ENCODE assay signal across 19 cellular contexts in genomic region chr7:106029941-106030340, GRCh38.
A peak's percentile ranks its signal among the peaks of the same experiment; 100 is the strongest.
DNase-seq lines count a peak whose midpoint lies in the region; ATAC-seq and TF ChIP-seq lines count a peak whose summit lies in the region.
"Had no signal": no experiment of that assay in that cellular context is flagged by ENCODE, and none has a peak within 500 bp of the region (broad histone marks: within the 10 kb centered on the region; RNA-seq: fewer than 3 reads in every experiment).

No MANE protein-coding gene starts in this region.

- no peak overlapping the region for H3K27ac Mint-ChIP-seq in WTC11
- H3K27ac Mint-ChIP-seq: activated naive CD4-positive, alpha-beta T cell treated with anti-CD3 and anti-CD28 coated beads for 36 hours; B cell; mesothelial cell of epicardium had no signal

- CTCF ChIA-PET in GM10248 (lab: Yijun Ruan, JAX) (interaction anchor here (1.8 to 4.8 kb wide), 3 partner anchors 10 to 21 kb away, joined by 7 to 35 read pairs (median 8); no protein-coding TSS in a partner anchor), WTC11 (lab: Charles Lee) (interaction anchor here (0.6 to 3.5 kb wide), 19 partner anchors 9 to 448 kb away, joined by 3 to 22 read pairs (median 5); partner anchors contain the start of gene EFCAB10)

- TF ChIP-seq POLR2A in sigmoid colon (IDR thresholded peaks at IDR 0.05): no peak

- H3K27me3 Mint-ChIP-seq in WTC11 (ENCODE audit: low read depth): no peaks in the 10 kb centered on the region

- H3K9me3 Mint-ChIP-seq in WTC11: no peaks in the 10 kb centered on the region
- H3K9me3 Mint-ChIP-seq: activated naive CD4-positive, alpha-beta T cell treated with anti-CD3 and anti-CD28 coated beads for 36 hours; mesothelial cell of epicardium had no signal

- DNase-seq in GM10248 (ENCODE audit: extremely low spot score): no peak
- DNase-seq in HT-29 (ENCODE audit: low spot score): peak; percentile 40
- peak; percentile 44 for DNase-seq in WTC11 (ENCODE audit: low spot score)
- peak; percentile 40 for DNase-seq in sigmoid colon
- DNase-seq in activated CD4-positive, CD25-positive, alpha-beta regulatory T cell (lab: John Stamatoyannopoulos, UW): no peak
- no peak for DNase-seq in GM13977 (ENCODE audit: low spot score)
- DNase-seq: activated CD4-positive, alpha-beta T cell treated with anti-CD3 and anti-CD28 coated beads, Interleukin-2, amount 50 U/mL, for 48 hours; activated naive CD4-positive, alpha-beta T cell treated with anti-CD3 and anti-CD28 coated beads for 36 hours; foreskin fibroblast; Kasumi-1; left cardiac atrium; NK-92 treated with Interleukin-12 subunit alpha and Interleukin-12 subunit beta, amount 100 ng/mL, for 24 hours; psoas muscle; stimulated activated CD4-positive, alpha-beta T cell treated with anti-CD3 and anti-CD28 coated beads, Interleukin-4, amount 100 ng/mL, for 4 hours had no signal

- no peaks in the 10 kb centered on the region for H3K27me3 ChIP-seq in sigmoid colon
- H3K27me3 ChIP-seq: ascending aorta had no signal

- intact Hi-C loops in sigmoid colon (cut with DNase I): no loop called here

- H3K4me1 ChIP-seq in sigmoid colon: peaks cover 0 to 11% (median 5%) of the 10 kb centered on the region in 4 donors
- H3K4me1 ChIP-seq: ascending aorta had no signal

- H3K4me3 ChIP-seq in sigmoid colon: no peak overlapping the region
- H3K4me3 ChIP-seq: ascending aorta, psoas muscle, smooth muscle cell had no signal

- H3K4me3 Mint-ChIP-seq in WTC11: no peak overlapping the region
- H3K4me3 Mint-ChIP-seq: activated naive CD4-positive, alpha-beta T cell treated with anti-CD3 and anti-CD28 coated beads for 36 hours; B cell; mesothelial cell of epicardium had no signal

- WGBS in sigmoid colon, 2 donors: 93 to 94% methylated on average over 2 of the region's 2 CpGs

- H3K27ac ChIP-seq in sigmoid colon: no peak overlapping the region
- H3K27ac ChIP-seq: ascending aorta, psoas muscle had no signal

- in situ Hi-C loops in GM13977 (cut with MboI; ENCODE audit: low pct_unique_long_range_greater_than_20kb, low sequenced_read_pairs, unreplicated experiment): no loop called here

- TF ChIP-seq EP300 in sigmoid colon (IDR thresholded peaks at IDR 0.05): no peak

- H3K36me3 Mint-ChIP-seq in WTC11: no peaks in the 10 kb centered on the region

- POLR2A ChIA-PET in GM10248 (lab: Yijun Ruan, JAX) (no interaction called here), WTC11 (lab: Charles Lee) (no interaction called here)

- H3K9me3 ChIP-seq in sigmoid colon: no peaks in the 10 kb centered on the region
- H3K9me3 ChIP-seq: ascending aorta, psoas muscle had no signal

- H3K36me3 ChIP-seq in sigmoid colon: no peaks in the 10 kb centered on the region
- H3K36me3 ChIP-seq: ascending aorta had no signal

- peak; percentile 69 for ATAC-seq in WTC11
- ATAC-seq in activated CD4-positive, CD25-positive, alpha-beta regulatory T cell treated with anti-CD3 and anti-CD28 coated beads, Interleukin-2, amount 50 U/mL, for 24 hours: no peak
- ATAC-seq: left cardiac atrium, psoas muscle had no signal

- H3K4me1 Mint-ChIP-seq in WTC11: peaks cover 43% of the 10 kb centered on the region

- TF ChIP-seq CTCF in GM10248 (IDR thresholded peaks at IDR 0.05; ENCODE audit: control extremely low read depth, extremely low read depth, low read depth, missing control alignments): peak; percentile 4
- no peak for TF ChIP-seq CTCF in WTC11 (IDR thresholded peaks at IDR 0.05)
- no peak for TF ChIP-seq CTCF in sigmoid colon (IDR thresholded peaks at IDR 0.05)
- TF ChIP-seq CTCF in GM13977 (IDR thresholded peaks at IDR 0.05; ENCODE audit: extremely low read depth, insufficient read depth, missing control alignments): no peak

TF ChIP-seq in WTC11, 78 proteins besides CTCF, POLR2A, EP300 and RAD21:
- TF ChIP-seq PRDM15 (CRISPR knock-in tag; IDR thresholded peaks at IDR 0.05): 0 out of 2 replicates have a peak, but pooled peaks have one; percentile 60
- no peak for TF ChIP-seq ATF3 (CRISPR knock-in tag; conservative IDR thresholded peaks at IDR 0.05)
- no peak for TF ChIP-seq AR (CRISPR knock-in tag; IDR thresholded peaks at IDR 0.05)
- no peak for TF ChIP-seq MYBL2 (CRISPR knock-in tag; IDR thresholded peaks at IDR 0.05)
- no peak for TF ChIP-seq NR2C2 (CRISPR knock-in tag; IDR thresholded peaks at IDR 0.05)
- 0 out of 2 replicates have a peak, but pooled peaks have one; percentile 43 for TF ChIP-seq ZBTB43 (CRISPR knock-in tag; IDR thresholded peaks at IDR 0.05)

Comparison
In these comparisons a context has a peak if more than half of its experiments do, and no peak if none do; other contexts are left out.
1. DNase-seq: peak in HT-29 (single experiment), WTC11 (single experiment) and sigmoid colon (single experiment); none in GM10248 (single experiment), activated CD4-positive, CD25-positive, alpha-beta regulatory T cell (0 of 4) and GM13977 (single experiment).